Comparison of ENCODE assay signal across 10 cellular contexts in the genomic region with DNA sequence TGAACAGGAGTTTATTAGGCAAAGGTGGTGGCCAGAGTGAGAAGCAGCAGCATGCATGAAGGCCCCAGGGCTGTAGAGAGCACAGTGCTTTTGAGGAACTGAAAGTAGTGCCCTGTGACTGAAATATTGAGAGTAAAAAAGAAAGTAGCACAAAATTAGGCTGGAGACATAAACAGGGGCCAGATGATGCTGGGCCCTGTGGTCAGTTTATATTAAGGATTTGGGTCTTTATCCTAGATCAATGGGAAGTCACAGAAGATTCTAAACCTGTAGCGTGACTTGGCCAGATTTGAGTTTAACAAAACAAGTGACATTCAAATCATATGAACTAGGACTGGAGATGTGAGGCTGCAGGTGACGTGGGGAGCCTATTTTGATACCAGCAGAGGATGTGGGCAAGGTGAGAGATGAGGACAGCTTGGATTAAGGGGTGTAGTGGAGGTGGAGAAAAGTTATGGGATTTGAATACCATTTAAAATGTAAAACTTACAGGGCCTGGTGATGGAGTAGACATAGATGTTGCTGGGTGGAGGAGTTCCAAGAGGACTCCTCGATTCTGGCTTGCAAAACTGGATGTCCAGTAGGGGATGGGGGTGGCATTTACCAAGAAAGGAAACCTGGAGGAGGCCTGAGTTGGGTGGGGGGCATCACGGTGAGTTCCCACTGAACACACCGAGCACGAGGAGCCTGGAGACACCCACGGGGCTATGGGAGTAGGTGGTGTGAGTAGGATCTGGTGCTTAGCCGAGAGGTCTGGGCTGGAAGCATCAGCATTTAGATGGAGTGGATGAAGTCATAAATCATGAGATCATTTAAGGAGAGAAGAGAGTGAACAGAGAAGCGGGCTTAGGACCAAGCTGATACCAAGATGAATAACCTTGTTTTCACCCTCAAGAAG. TPM values are rescaled to one million over a fixed set of nuclear protein-coding genes. Genes with fewer than 3 reads are reported as not detected.
DNase-seq lines count a peak whose midpoint lies in the region; ATAC-seq and TF ChIP-seq lines count a peak whose summit lies in the region.
"Had no signal": no experiment of that assay in that cellular context is flagged by ENCODE, and none has a peak within 500 bp of the region (broad histone marks: within the 10 kb centered on the region; RNA-seq: fewer than 3 reads in every experiment).

No MANE protein-coding gene starts in this region.

- peak overlapping the region; percentile 47 for H3K4me2 ChIP-seq in BLaER1

- H3K4me3 Mint-ChIP-seq in activated CD8-positive, alpha-beta T cell treated with anti-CD3 and anti-CD28 coated beads, Interleukin-2, amount 10 ng/mL, durations not matched to agents 7 days and 5 days, result no peak overlapping the region

- H3K4me1 ChIP-seq in BLaER1, result peaks cover 29% of the 10 kb centered on the region

- no peaks in the 10 kb centered on the region for H4K20me1 ChIP-seq in BLaER1

- CTCF ChIA-PET in activated CD8-positive, alpha-beta T cell treated with anti-CD3 and anti-CD28 coated beads, Interleukin-2, amount 10 ng/mL, durations not matched to agents 7 days and 5 days (lab: Charles Lee), result no interaction called here

- 0 out of 2 replicates have a peak, but pooled peaks cover 3% of the 10 kb centered on the region for H3K9me3 ChIP-seq in BLaER1
- no peaks in the 10 kb centered on the region for H3K9me3 ChIP-seq in WERI-Rb-1 (ENCODE audit: severe bottlenecking)
- H3K9me3 ChIP-seq: thyroid gland had no signal

- peak; percentile 79 for DNase-seq in RPMI8226
- no peak for DNase-seq in activated CD8-positive, alpha-beta T cell treated with anti-CD3 and anti-CD28 coated beads, Interleukin-2, amount 10 ng/mL, durations not matched to agents 7 days and 5 days
- no peak for DNase-seq in activated effector memory CD4-positive, alpha-beta T cell treated with anti-CD3 and anti-CD28 coated beads, Interleukin-2, amount 50 U/mL, for 16 hours
- DNase-seq in activated naive CD4-positive, alpha-beta T cell (lab: John Stamatoyannopoulos, UW), result no peak
- no peak for DNase-seq in WERI-Rb-1
- DNase-seq: thyroid gland had no signal

- no peak overlapping the region for H3K27ac Mint-ChIP-seq in activated CD8-positive, alpha-beta T cell treated with anti-CD3 and anti-CD28 coated beads, Interleukin-2, amount 10 ng/mL, durations not matched to agents 7 days and 5 days

- no peaks in the 10 kb centered on the region for H3K36me3 Mint-ChIP-seq in activated CD8-positive, alpha-beta T cell treated with anti-CD3 and anti-CD28 coated beads, Interleukin-2, amount 10 ng/mL, durations not matched to agents 7 days and 5 days (ENCODE audit: low read depth)

- peak; percentile 96 for ATAC-seq in GM19397 (IDR thresholded peaks at IDR 0.05; ENCODE audit: unreplicated experiment)
- ATAC-seq in HG03064 (IDR thresholded peaks at IDR 0.05; ENCODE audit: low read depth, unreplicated experiment), result peak; percentile 98
- ATAC-seq in activated CD8-positive, alpha-beta T cell treated with anti-CD3 and anti-CD28 coated beads, Interleukin-2, amount 10 ng/mL, durations not matched to agents 7 days and 5 days, result no peak

- H3K27me3 Mint-ChIP-seq in activated CD8-positive, alpha-beta T cell treated with anti-CD3 and anti-CD28 coated beads, Interleukin-2, amount 10 ng/mL, durations not matched to agents 7 days and 5 days (ENCODE audit: low read depth), result peaks cover 16% of the 10 kb centered on the region

- H3K27ac ChIP-seq in BLaER1, result no peak overlapping the region
- no peak overlapping the region for H3K27ac ChIP-seq in WERI-Rb-1
- H3K27ac ChIP-seq: thyroid gland had no signal

- H3K4me3 ChIP-seq in BLaER1 (no peak overlapping the region), WERI-Rb-1 (ENCODE audit: low read depth, low read length) (no peak overlapping the region)
- H3K4me3 ChIP-seq: thyroid gland had no signal

- POLR2A ChIA-PET in activated CD8-positive, alpha-beta T cell treated with anti-CD3 and anti-CD28 coated beads, Interleukin-2, amount 10 ng/mL, durations not matched to agents 7 days and 5 days (lab: Charles Lee), result no interaction called here

- TF ChIP-seq CTCF in WERI-Rb-1 (IDR thresholded peaks at IDR 0.05; ENCODE audit: low read depth, low read length), result no peak

- H3K9me3 Mint-ChIP-seq in activated CD8-positive, alpha-beta T cell treated with anti-CD3 and anti-CD28 coated beads, Interleukin-2, amount 10 ng/mL, durations not matched to agents 7 days and 5 days (ENCODE audit: insufficient read depth), result no peaks in the 10 kb centered on the region

- peaks cover 12% of the 10 kb centered on the region for H3K4me1 Mint-ChIP-seq in activated CD8-positive, alpha-beta T cell treated with anti-CD3 and anti-CD28 coated beads, Interleukin-2, amount 10 ng/mL, durations not matched to agents 7 days and 5 days (ENCODE audit: low read depth)

- H3K27me3 ChIP-seq in BLaER1 (no peaks in the 10 kb centered on the region), WERI-Rb-1 (ENCODE audit: insufficient read depth, low read depth, severe bottlenecking) (no peaks in the 10 kb centered on the region)
- H3K27me3 ChIP-seq: thyroid gland had no signal

- no peaks in the 10 kb centered on the region for H3K36me3 ChIP-seq in BLaER1
- H3K36me3 ChIP-seq in WERI-Rb-1, result no peaks in the 10 kb centered on the region
- H3K36me3 ChIP-seq: thyroid gland had no signal

- H3K9ac ChIP-seq in BLaER1, result no peak overlapping the region

RNA-seq across cellular contexts. Expression of a gene that starts 52.8 kb away (rescaled TPM):
- total RNA-seq in activated CD8-positive, alpha-beta T cell treated with anti-CD3 and anti-CD28 coated beads, Interleukin-2, amount 10 ng/mL, durations not matched to agents 7 days and 5 days, result under 1 TPM in 1 of 2 experiments, not detected in 1; 0.13 TPM
- total RNA-seq: T-helper 1 cell treated with Interleukin-12 subunit alpha and Interleukin-12 subunit beta and Interleukin-4 antibody, amounts not matched to agents 30 ng/mL and 1 ng/mL, for 36 hours had no signal
